ENCODE assay signal across 24 cellular contexts in the genomic region with DNA sequence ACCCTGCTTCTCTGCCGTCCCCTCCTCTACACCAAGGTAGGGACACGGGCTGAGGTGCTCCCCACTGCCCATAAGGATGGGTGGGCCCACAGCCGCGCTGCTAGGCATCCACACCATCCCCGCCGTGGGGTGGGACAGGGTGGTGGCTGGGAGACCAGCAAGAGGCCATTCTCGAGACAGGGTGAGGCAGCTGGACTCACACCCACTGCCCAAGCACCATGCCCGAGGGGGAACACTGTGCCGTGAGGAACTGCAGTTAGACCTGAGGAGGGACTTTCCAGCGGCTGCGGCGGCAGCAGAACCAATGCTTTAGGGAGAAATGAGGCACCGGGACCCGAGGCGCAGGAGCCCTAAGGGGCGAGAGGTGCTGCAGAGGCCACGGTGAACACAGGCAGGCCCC. TPM values are rescaled to one million over a fixed set of nuclear protein-coding genes. Genes with fewer than 3 reads are reported as not detected.
DNase-seq lines count a peak whose midpoint lies in the region; ATAC-seq and TF ChIP-seq lines count a peak whose summit lies in the region.
"Had no signal": no experiment of that assay in that cellular context is flagged by ENCODE, and none has a peak within 500 bp of the region (broad histone marks: within the 10 kb centered on the region; RNA-seq: fewer than 3 reads in every experiment).

No MANE protein-coding gene starts in this region.

- H3K9me3 ChIP-seq in heart right ventricle = no peaks in the 10 kb centered on the region
- H3K9me3 ChIP-seq in esophagus muscularis mucosa = no peaks in the 10 kb centered on the region

- no peak overlapping the region for H3K4me3 Mint-ChIP-seq in progenitor cell of endocrine pancreas (ENCODE audit: low read depth)
- H3K4me3 Mint-ChIP-seq: activated CD8-positive, alpha-beta T cell treated with anti-CD3 and anti-CD28 coated beads, Interleukin-2, amount 10 ng/mL, durations not matched to agents 7 days and 5 days; activated naive CD4-positive, alpha-beta T cell treated with anti-CD3 and anti-CD28 coated beads, Interleukin-2, amount 10 ng/mL, durations not matched to agents 7 days and 5 days; activated T-cell treated with anti-CD3 and anti-CD28 coated beads, Interleukin-2, amount 50 U/mL, for 4 hours; B cell; endodermal cell; neural crest cell had no signal

- no peaks in the 10 kb centered on the region for H3K27me3 Mint-ChIP-seq in progenitor cell of endocrine pancreas
- H3K27me3 Mint-ChIP-seq: activated naive CD4-positive, alpha-beta T cell treated with anti-CD3 and anti-CD28 coated beads, Interleukin-2, amount 10 ng/mL, durations not matched to agents 7 days and 5 days; B cell had no signal

- no peaks in the 10 kb centered on the region for H3K36me3 Mint-ChIP-seq in progenitor cell of endocrine pancreas (ENCODE audit: insufficient read depth)
- H3K36me3 Mint-ChIP-seq: activated naive CD4-positive, alpha-beta T cell treated with anti-CD3 and anti-CD28 coated beads, Interleukin-2, amount 10 ng/mL, durations not matched to agents 7 days and 5 days had no signal

- H3K4me1 ChIP-seq in heart right ventricle = peaks cover 51 to 72% (median 66%) of the 10 kb centered on the region in 9 donors
- H3K4me1 ChIP-seq in esophagus muscularis mucosa = peaks cover 65 to 98% (median 93%) of the 10 kb centered on the region in 4 donors
- no peaks in the 10 kb centered on the region for H3K4me1 ChIP-seq in urinary bladder (ENCODE audit: insufficient read depth)

- TF ChIP-seq EP300 in esophagus muscularis mucosa (IDR thresholded peaks at IDR 0.05) = no peak

- H3K27ac ChIP-seq in heart right ventricle = peak overlapping the region; percentile 30 to 100 (median 96)
- peak overlapping the region; percentile 96 to 98 (median 97) for H3K27ac ChIP-seq in esophagus muscularis mucosa (replicated peaks in 1 of 4)
- H3K27ac ChIP-seq in urinary bladder (ENCODE audit: low read depth) = peak overlapping the region; percentile 56
- H3K27ac ChIP-seq: WERI-Rb-1 had no signal

- no peak for TF ChIP-seq POLR2A in esophagus muscularis mucosa (IDR thresholded peaks at IDR 0.05; ENCODE audit: low read depth)

- DNase-seq in heart right ventricle = no peak
- no peak for DNase-seq in cardiac septum (ENCODE audit: low spot score)
- no peak for DNase-seq in esophagus muscularis mucosa (ENCODE audit: extremely low spot score)
- no peak for DNase-seq in progenitor cell of endocrine pancreas (ENCODE audit: low spot score, unreplicated experiment)
- DNase-seq in NCI-H2171 treated with DMSO at 0.1 percent for 48 hours (lab: John Stamatoyannopoulos, UW) = no peak
- DNase-seq in NCI-H1048 (lab: John Stamatoyannopoulos, UW) = no peak
- DNase-seq: activated CD8-positive, alpha-beta T cell treated with anti-CD3 and anti-CD28 coated beads, Interleukin-2, amount 10 ng/mL, durations not matched to agents 7 days and 5 days; activated naive CD4-positive, alpha-beta T cell treated with anti-CD3 and anti-CD28 coated beads, Interleukin-2, amount 10 ng/mL, durations not matched to agents 7 days and 5 days; activated T-cell treated with anti-CD3 and anti-CD28 coated beads, Interleukin-2, amount 50 U/mL, for 4 hours; Calu3; EL; endodermal cell; NCI-H1436; NCI-H774; PC-3; stimulated activated CD4-positive, alpha-beta T cell treated with anti-CD3 and anti-CD28 coated beads, Interleukin-15, amount 100 ng/mL, for 24 hours; trophoblast cell; WERI-Rb-1 had no signal

- no peaks in the 10 kb centered on the region for H3K9me3 Mint-ChIP-seq in progenitor cell of endocrine pancreas (ENCODE audit: low read depth)
- H3K9me3 Mint-ChIP-seq: activated naive CD4-positive, alpha-beta T cell treated with anti-CD3 and anti-CD28 coated beads, Interleukin-2, amount 10 ng/mL, durations not matched to agents 7 days and 5 days; activated T-cell treated with anti-CD3 and anti-CD28 coated beads, Interleukin-2, amount 50 U/mL, for 4 hours; endodermal cell; neural crest cell had no signal

- no peaks in the 10 kb centered on the region for H3K27me3 ChIP-seq in heart right ventricle
- H3K27me3 ChIP-seq in esophagus muscularis mucosa = no peaks in the 10 kb centered on the region

- peaks cover 0 to under 1% (median 0%) of the 10 kb centered on the region in 9 donors for H3K36me3 ChIP-seq in heart right ventricle
- H3K36me3 ChIP-seq in esophagus muscularis mucosa = peaks cover 0 to under 1% (median 0%) of the 10 kb centered on the region in 4 donors
- H3K36me3 ChIP-seq in urinary bladder (ENCODE audit: insufficient read depth) = no peaks in the 10 kb centered on the region
- H3K36me3 ChIP-seq: WERI-Rb-1 had no signal

- H3K4me3 ChIP-seq in heart right ventricle = peak overlapping the region in 5 of 10 donors; percentile 2 to 55 (median 18)
- H3K4me3 ChIP-seq in esophagus muscularis mucosa = peak overlapping the region; percentile 30 to 47 (median 38)
- H3K4me3 ChIP-seq in urinary bladder (ENCODE audit: low read depth, low read length) = no peak overlapping the region

- intact Hi-C loops in heart right ventricle (cut with DNase I) (no loop called here), cardiac septum (cut with DNase I) (no loop called here), esophagus muscularis mucosa (cut with DNase I) (no loop called here)

- no peak for ATAC-seq in heart right ventricle
- no peak for ATAC-seq in GM21619 (IDR thresholded peaks at IDR 0.05; ENCODE audit: unreplicated experiment)
- ATAC-seq: activated CD8-positive, alpha-beta T cell treated with anti-CD3 and anti-CD28 coated beads, Interleukin-2, amount 10 ng/mL, durations not matched to agents 7 days and 5 days; PC-3 had no signal

- peak overlapping the region; percentile 37 for H3K27ac Mint-ChIP-seq in progenitor cell of endocrine pancreas
- H3K27ac Mint-ChIP-seq: activated CD8-positive, alpha-beta T cell treated with anti-CD3 and anti-CD28 coated beads, Interleukin-2, amount 10 ng/mL, durations not matched to agents 7 days and 5 days; activated naive CD4-positive, alpha-beta T cell treated with anti-CD3 and anti-CD28 coated beads, Interleukin-2, amount 10 ng/mL, durations not matched to agents 7 days and 5 days; B cell; endodermal cell had no signal

- peaks cover 3% of the 10 kb centered on the region for H3K4me1 Mint-ChIP-seq in progenitor cell of endocrine pancreas (ENCODE audit: low read depth)

- TF ChIP-seq CTCF in heart right ventricle (IDR thresholded peaks at IDR 0.05) (no peak), esophagus muscularis mucosa (IDR thresholded peaks at IDR 0.05) (no peak), progenitor cell of endocrine pancreas (IDR thresholded peaks at IDR 0.05; ENCODE audit: unreplicated experiment) (no peak)

- 58 to 64% methylated on average over 15 to 16 of the region's 17 CpGs for WGBS in heart right ventricle, 2 donors
- WGBS in esophagus muscularis mucosa = 46% methylated on average over 9 of the region's 17 CpGs
- 80% methylated on average over 17 of the region's 17 CpGs for WGBS in urinary bladder

RNA-seq across cellular contexts. Expression of a gene that starts 13.3 kb away (rescaled TPM):
- total RNA-seq in heart right ventricle (100 to 1,000 TPM in 6 of 10 donors, 10 to 100 TPM in 4; 79.3 to 122 (median 104) TPM), cardiac septum (178 TPM), esophagus muscularis mucosa (100 to 1,000 TPM; 297 to 459 (median 366) TPM), progenitor cell of endocrine pancreas (96.2 and 97.8 TPM in 2 replicates), urinary bladder (79.5 TPM)
- polyA plus RNA-seq in heart right ventricle (100 to 1,000 TPM in 1 of 2 donors, 10 to 100 TPM in 1; 76.7 to 114 TPM), urinary bladder (197 TPM)

RNA-seq across cellular contexts. Expression of a gene that starts 26.0 kb away (rescaled TPM):
- 1 to 10 TPM in 8 of 10 donors, under 1 TPM in 2; 0.74 to 4.3 (median 1.6) TPM for total RNA-seq in heart right ventricle
- polyA plus RNA-seq in heart right ventricle = 1 to 10 TPM in 1 of 2 donors, under 1 TPM in 1; 0.26 to 6.4 TPM
- 2.2 TPM for total RNA-seq in cardiac septum
- not detected for total RNA-seq in esophagus muscularis mucosa
- total RNA-seq in progenitor cell of endocrine pancreas = 20.4 and 23.3 TPM in 2 replicates
- 0.63 TPM for total RNA-seq in urinary bladder
- 0.63 TPM for polyA plus RNA-seq in urinary bladder
- total RNA-seq: A172; activated T-cell treated with anti-CD3 and anti-CD28 coated beads, Interleukin-2, amount 50 U/mL, for 4 hours; T-helper 2 cell treated with Interferon-gamma antibody and Interleukin-4, amounts not matched to agents 100 ng/mL and 5 ng/mL, for 36 hours had no signal

RNA-seq across cellular contexts. Expression of a gene that starts 33.2 kb away (rescaled TPM):
- total RNA-seq in heart right ventricle = 10 to 100 TPM; 16.9 to 44.9 (median 23.8) TPM
- polyA plus RNA-seq in heart right ventricle = 10 to 100 TPM; 14.6 to 28.2 TPM
- total RNA-seq in cardiac septum = 35.7 TPM
- total RNA-seq in esophagus muscularis mucosa = 10 to 100 TPM; 42.6 to 64.5 (median 54.3) TPM
- total RNA-seq in progenitor cell of endocrine pancreas = 79.6 and 85.2 TPM in 2 replicates
- 21.9 TPM for total RNA-seq in urinary bladder
- 57.0 TPM for polyA plus RNA-seq in urinary bladder
